Comparison of ENCODE assay signal across 27 cellular contexts in genomic region chr16:49743206-49743470, GRCh38.
"Had no signal": no experiment of that assay in that cellular context is flagged by ENCODE, and none has a peak within 500 bp of the region (broad histone marks: within the 10 kb centered on the region; RNA-seq: fewer than 3 reads in every experiment).

No MANE protein-coding gene starts in this region.

- H3K27ac ChIP-seq: left lung, lower lobe of right lung, ovary, prostate gland, skin epidermis, stomach, testis, tibial artery, upper lobe of right lung had no signal

- H3K27me3 ChIP-seq: ovary, stomach, testis, upper lobe of right lung had no signal

- H3K27me3 Mint-ChIP-seq: naive B cell; stimulated activated naive B cell treated with anti-CD40 and anti-IgM and Interleukin-4, amounts not matched to agents 10 μg/mL and 1 μg/mL and 100 μg/mL, for 72 hours had no signal

- H3K4me3 ChIP-seq: left lung, lower lobe of right lung, ovary, prostate gland, skin epidermis, stomach, testis, tibial artery, upper lobe of right lung had no signal

- DNase-seq: head of caudate nucleus; hippocampal formation; kidney glomerular epithelial cell; left cardiac atrium; lower lobe of right lung; mammary epithelial cell; mesenchymal stem cell; naive B cell; natural killer cell; ovary; stimulated activated CD4-positive, alpha-beta T cell treated with anti-CD3 and anti-CD28 coated beads, Interleukin-12 subunit alpha, Interleukin-12 subunit beta, amount 100 ng/mL, for 4 hours; stimulated activated CD4-positive, alpha-beta T cell treated with anti-CD3 and anti-CD28 coated beads, Interleukin-15, amount 100 ng/mL, for 24 hours; stimulated activated CD4-positive, alpha-beta T cell treated with anti-CD3 and anti-CD28 coated beads, Interleukin-2, amount 100 ng/mL, for 24 hours; stimulated activated CD4-positive, alpha-beta T cell treated with anti-CD3 and anti-CD28 coated beads, Interleukin-4, amount 100 ng/mL, for 1 hour; stimulated activated naive B cell treated with anti-CD40 and anti-IgM and Interleukin-4, amounts not matched to agents 10 μg/mL and 1 μg/mL and 100 μg/mL, for 72 hours; stimulated activated naive CD8-positive, alpha-beta T cell treated with anti-CD3 and anti-CD28 coated beads, Interleukin-15, Interleukin-2, amounts not matched to agents 100 U/mL and 50 U/mL, for 24 hours; stomach; testis; tibial artery; trophoblast cell; upper lobe of right lung had no signal

- H3K9me3 ChIP-seq: left lung, lower lobe of right lung, ovary, prostate gland, stomach, testis, tibial artery, upper lobe of right lung had no signal

- H3K36me3 Mint-ChIP-seq: naive B cell; natural killer cell; stimulated activated naive B cell treated with anti-CD40 and anti-IgM and Interleukin-4, amounts not matched to agents 10 μg/mL and 1 μg/mL and 100 μg/mL, for 72 hours had no signal

- H3K27ac Mint-ChIP-seq: naive B cell; natural killer cell; stimulated activated naive B cell treated with anti-CD40 and anti-IgM and Interleukin-4, amounts not matched to agents 10 μg/mL and 1 μg/mL and 100 μg/mL, for 72 hours had no signal

- H3K4me1 ChIP-seq: left lung, lower lobe of right lung, prostate gland, stomach, tibial artery, upper lobe of right lung had no signal

- H3K4me1 Mint-ChIP-seq: naive B cell; natural killer cell; stimulated activated naive B cell treated with anti-CD40 and anti-IgM and Interleukin-4, amounts not matched to agents 10 μg/mL and 1 μg/mL and 100 μg/mL, for 72 hours had no signal

- H3K4me3 Mint-ChIP-seq: naive B cell; natural killer cell; neural crest cell; stimulated activated naive B cell treated with anti-CD40 and anti-IgM and Interleukin-4, amounts not matched to agents 10 μg/mL and 1 μg/mL and 100 μg/mL, for 72 hours had no signal

- H3K36me3 ChIP-seq: left lung, lower lobe of right lung, ovary, prostate gland, stomach, tibial artery, upper lobe of right lung had no signal

- H3K9me3 Mint-ChIP-seq: naive B cell; natural killer cell; neural crest cell; stimulated activated naive B cell treated with anti-CD40 and anti-IgM and Interleukin-4, amounts not matched to agents 10 μg/mL and 1 μg/mL and 100 μg/mL, for 72 hours had no signal

- ATAC-seq: left cardiac atrium; left lung; lower lobe of right lung; natural killer cell; right cardiac atrium; sciatic nerve; stimulated activated naive B cell treated with anti-CD40 and anti-IgM and Interleukin-4, amounts not matched to agents 10 μg/mL and 1 μg/mL and 100 μg/mL, for 72 hours; stimulated activated naive CD8-positive, alpha-beta T cell treated with anti-CD3 and anti-CD28 coated beads, Interleukin-15, Interleukin-2, amounts not matched to agents 100 U/mL and 50 U/mL, for 24 hours had no signal
